In the genomic region with DNA sequence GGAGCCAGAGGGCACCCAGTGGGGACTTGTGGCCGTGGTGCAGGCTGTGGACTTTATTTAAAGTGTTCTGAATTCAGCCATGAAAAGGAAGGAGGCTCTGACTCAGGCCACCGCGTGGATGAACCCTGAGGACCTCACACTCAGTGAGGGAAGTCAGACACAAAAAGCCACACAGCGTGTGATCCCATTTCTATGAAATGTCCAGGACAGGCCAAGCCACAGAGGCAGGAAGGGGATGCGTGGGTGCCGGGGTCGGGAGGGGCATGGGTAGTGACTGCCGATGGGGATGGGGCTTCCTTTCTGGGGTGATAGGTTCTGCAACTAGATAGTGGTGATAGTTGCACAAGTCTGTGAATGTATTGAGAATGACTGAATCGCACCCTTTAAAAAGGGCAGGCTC, we compare ENCODE assay signal across 2 cellular contexts.
TF ChIP-seq lines count a peak whose summit lies in the region.

No MANE protein-coding gene starts in this region.

TF ChIP-seq in K562, 482 proteins besides CTCF, POLR2A, EP300 and RAD21:
- TF ChIP-seq EGR1 (conservative IDR thresholded peaks at IDR 0.05) (0 out of 2 replicates have a peak, but pooled peaks have one; percentile 13), BCL6 (CRISPR knock-in tag; IDR thresholded peaks at IDR 0.05) (no peak), ZBTB7A (IDR thresholded peaks at IDR 0.05; ENCODE audit: borderline replicate concordance, control insufficient read depth, low read depth, low read length) (0 out of 2 replicates have a peak, but pooled peaks have one; percentile 27), ZC3H4 (CRISPR knock-in tag; IDR thresholded peaks at IDR 0.05; ENCODE audit: borderline replicate concordance) (no peak)

TF ChIP-seq in SK-N-SH treated with all-trans-retinoic acid at 6 μM for 48 hours, 23 proteins besides CTCF, POLR2A, EP300 and RAD21:
- TF ChIP-seq SNAI2 (CRISPR knock-in tag; IDR thresholded peaks at IDR 0.05), result no peak
- TF ChIP-seq OSR1 (CRISPR knock-in tag; IDR thresholded peaks at IDR 0.05), result no peak
- no peak for TF ChIP-seq CSDC2 (CRISPR knock-in tag; IDR thresholded peaks at IDR 0.05)
- TF ChIP-seq ZFP3 (CRISPR knock-in tag; IDR thresholded peaks at IDR 0.05), result no peak
- TF ChIP-seq, protein P1, sequence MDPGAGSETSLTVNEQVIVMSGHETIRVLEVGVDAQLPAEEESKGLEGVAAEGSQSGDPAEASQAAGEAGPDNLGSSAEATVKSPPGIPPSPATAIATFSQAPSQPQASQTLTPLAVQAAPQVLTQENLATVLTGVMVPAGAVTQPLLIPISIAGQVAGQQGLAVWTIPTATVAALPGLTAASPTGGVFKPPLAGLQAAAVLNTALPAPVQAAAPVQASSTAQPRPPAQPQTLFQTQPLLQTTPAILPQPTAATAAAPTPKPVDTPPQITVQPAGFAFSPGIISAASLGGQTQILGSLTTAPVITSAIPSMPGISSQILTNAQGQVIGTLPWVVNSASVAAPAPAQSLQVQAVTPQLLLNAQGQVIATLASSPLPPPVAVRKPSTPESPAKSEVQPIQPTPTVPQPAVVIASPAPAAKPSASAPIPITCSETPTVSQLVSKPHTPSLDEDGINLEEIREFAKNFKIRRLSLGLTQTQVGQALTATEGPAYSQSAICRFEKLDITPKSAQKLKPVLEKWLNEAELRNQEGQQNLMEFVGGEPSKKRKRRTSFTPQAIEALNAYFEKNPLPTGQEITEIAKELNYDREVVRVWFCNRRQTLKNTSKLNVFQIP (CRISPR knock-in tag; IDR thresholded peaks at IDR 0.05; ENCODE audit: borderline replicate concordance, low read depth), result no peak
